30 cellular contexts compared by ENCODE assay signal in genomic region chr12:124120718-124121117, GRCh38.
"Had no signal": no experiment of that assay in that cellular context is flagged by ENCODE, and none has a peak within 500 bp of the region (broad histone marks: within the 10 kb centered on the region; RNA-seq: fewer than 3 reads in every experiment).

No MANE protein-coding gene starts in this region.

- H3K4me3 Mint-ChIP-seq: natural killer cell; nephron; neural progenitor cell; stimulated activated memory B cell treated with anti-CD40 and anti-IgM and Interleukin-4, amounts not matched to agents 10 μg/mL and 1 μg/mL and 100 μg/mL, for 72 hours; stimulated activated naive CD8-positive, alpha-beta T cell treated with anti-CD3 and anti-CD28 coated beads, Interleukin-15, amount 100 ng/mL, for 72 hours had no signal

- H3K27me3 ChIP-seq: neural progenitor cell, ovary, right lobe of liver, suprapubic skin, testis, upper lobe of left lung, vagina had no signal

- DNase-seq: natural killer cell; occipital lobe; ovary; posterior cingulate gyrus; psoas muscle; right cardiac atrium; right lobe of liver; spleen; stimulated activated CD4-positive, alpha-beta T cell treated with anti-CD3 and anti-CD28 coated beads, Interleukin-12 subunit alpha, Interleukin-12 subunit beta, amount 100 ng/mL, for 4 hours; stimulated activated CD4-positive, alpha-beta T cell treated with anti-CD3 and anti-CD28 coated beads, Interleukin-1b, Interleukin-23, amount 100 ng/mL, for 48 hours; stimulated activated CD4-positive, alpha-beta T cell treated with anti-CD3 and anti-CD28 coated beads, Interleukin-4, amount 100 ng/mL, for 1 hour; stimulated activated CD4-positive, alpha-beta T cell treated with anti-CD3 and anti-CD28 coated beads, Interleukin-4, amount 100 ng/mL, for 4 hours; stimulated activated CD8-positive, alpha-beta memory T cell treated with anti-CD3 and anti-CD28 coated beads, Interleukin-4, amount 100 ng/mL, for 48 hours; stimulated activated naive CD4-positive, alpha-beta T cell; stimulated activated naive CD8-positive, alpha-beta T cell treated with anti-CD3 and anti-CD28 coated beads, Interleukin-15, amount 100 ng/mL, for 72 hours; stimulated activated naive CD8-positive, alpha-beta T cell treated with anti-CD3 and anti-CD28 coated beads, Interleukin-15, Interleukin-2, amounts not matched to agents 100 U/mL and 50 U/mL, for 24 hours; substantia nigra; testis; tibial artery; trophoblast cell; upper lobe of left lung had no signal

- H3K9me3 ChIP-seq: ovary, psoas muscle, right lobe of liver, spleen, suprapubic skin, testis, tibial artery, upper lobe of left lung, vagina had no signal

- H3K9me3 Mint-ChIP-seq: natural killer cell; nephron; neural progenitor cell; stimulated activated memory B cell treated with anti-CD40 and anti-IgM and Interleukin-4, amounts not matched to agents 10 μg/mL and 1 μg/mL and 100 μg/mL, for 72 hours; stimulated activated naive CD8-positive, alpha-beta T cell treated with anti-CD3 and anti-CD28 coated beads, Interleukin-15, amount 100 ng/mL, for 72 hours had no signal

- H3K4me1 Mint-ChIP-seq: natural killer cell; stimulated activated memory B cell treated with anti-CD40 and anti-IgM and Interleukin-4, amounts not matched to agents 10 μg/mL and 1 μg/mL and 100 μg/mL, for 72 hours; stimulated activated naive CD8-positive, alpha-beta T cell treated with anti-CD3 and anti-CD28 coated beads, Interleukin-15, amount 100 ng/mL, for 72 hours had no signal

- ATAC-seq: natural killer cell; psoas muscle; right cardiac atrium; right lobe of liver; stimulated activated memory B cell treated with anti-CD40 and anti-IgM and Interleukin-4, amounts not matched to agents 10 μg/mL and 1 μg/mL and 100 μg/mL, for 72 hours; stimulated activated naive CD8-positive, alpha-beta T cell treated with anti-CD3 and anti-CD28 coated beads, Interleukin-15, amount 100 ng/mL, for 72 hours; stimulated activated naive CD8-positive, alpha-beta T cell treated with anti-CD3 and anti-CD28 coated beads, Interleukin-15, Interleukin-2, amounts not matched to agents 100 U/mL and 50 U/mL, for 24 hours had no signal

- H3K36me3 Mint-ChIP-seq: natural killer cell; neural progenitor cell; stimulated activated memory B cell treated with anti-CD40 and anti-IgM and Interleukin-4, amounts not matched to agents 10 μg/mL and 1 μg/mL and 100 μg/mL, for 72 hours had no signal

- H3K36me3 ChIP-seq: neural progenitor cell, ovary, right lobe of liver, spleen, suprapubic skin, tibial artery, upper lobe of left lung, vagina had no signal

- H3K27ac Mint-ChIP-seq: natural killer cell; neural progenitor cell; progenitor cell of endocrine pancreas; stimulated activated memory B cell treated with anti-CD40 and anti-IgM and Interleukin-4, amounts not matched to agents 10 μg/mL and 1 μg/mL and 100 μg/mL, for 72 hours; stimulated activated naive CD8-positive, alpha-beta T cell treated with anti-CD3 and anti-CD28 coated beads, Interleukin-15, amount 100 ng/mL, for 72 hours had no signal

- H3K4me3 ChIP-seq: neural progenitor cell, ovary, psoas muscle, right lobe of liver, skin epidermis, smooth muscle cell, spleen, suprapubic skin, tibial artery, upper lobe of left lung, vagina had no signal

- H3K4me1 ChIP-seq: parathyroid adenoma, psoas muscle, spleen, suprapubic skin, testis, tibial artery, upper lobe of left lung, vagina had no signal

- H3K27ac ChIP-seq: neural progenitor cell, ovary, parathyroid adenoma, psoas muscle, right lobe of liver, skin epidermis, spleen, suprapubic skin, testis, tibial artery, upper lobe of left lung, vagina had no signal

- H3K27me3 Mint-ChIP-seq: progenitor cell of endocrine pancreas; stimulated activated naive CD8-positive, alpha-beta T cell treated with anti-CD3 and anti-CD28 coated beads, Interleukin-15, amount 100 ng/mL, for 72 hours had no signal
